19 cellular contexts compared by ENCODE assay signal in genomic region chr10:59878915-59879314, GRCh38. TPM values are rescaled to one million over a fixed set of nuclear protein-coding genes. Genes with fewer than 3 reads are reported as not detected.
DNase-seq lines count a peak whose midpoint lies in the region; ATAC-seq, FAIRE-seq and TF ChIP-seq lines count a peak whose summit lies in the region.
"Had no signal": no experiment of that assay in that cellular context is flagged by ENCODE, and none has a peak within 500 bp of the region (broad histone marks: within the 10 kb centered on the region; RNA-seq: fewer than 3 reads in every experiment).

No MANE protein-coding gene starts in this region.

- no peak for TF ChIP-seq EP300 in H1 (IDR thresholded peaks at IDR 0.05; ENCODE audit: borderline replicate concordance in 1 of 2, low read depth in 2 of 2, low read length in 2 of 2)

- CTCF ChIA-PET in H1 (lab: Charles Lee; ENCODE audit: partially characterized antibody), result interaction anchor here (1.1 to 6.0 kb wide), 3 partner anchors 10 to 16 kb away, joined by 3 to 32 read pairs (median 4); no protein-coding TSS in a partner anchor

- H3K36me3 ChIP-seq in OCI-LY3 (replicated peaks; ENCODE audit: low read depth, low read length) (no peaks in the 10 kb centered on the region), H1 (ENCODE audit: control insufficient read depth in 2 of 4, insufficient read depth in 4 of 4, low read length in 3 of 4) (no peaks in the 10 kb centered on the region; a peak in 1 of 8 replicates), breast epithelium (no peaks in the 10 kb centered on the region), spleen (no peaks in the 10 kb centered on the region)

- no peak overlapping the region for H2BK20ac ChIP-seq in H1 (ENCODE audit: low read length)

- H3K14ac ChIP-seq in H1 (ENCODE audit: insufficient read length), result no peak overlapping the region

- no peak overlapping the region for H3K4ac ChIP-seq in H1 (replicated peaks; ENCODE audit: insufficient read length, low read depth, low read length)

- no peak for DNase-seq in activated naive CD4-positive, alpha-beta T cell treated with anti-CD3 and anti-CD28 coated beads, Interleukin-2, amount 50 U/mL, for 72 hours (ENCODE audit: low spot score in 2 of 2)
- no peak for DNase-seq in activated naive CD4-positive, alpha-beta T cell treated with Interleukin-2 at 50 U/mL for 16 hours
- no peak for DNase-seq in H1 (ENCODE audit: low read depth in 1 of 2, low spot score in 2 of 2)
- DNase-seq in Ammon's horn (ENCODE audit: low spot score), result no peak
- DNase-seq in breast epithelium (ENCODE audit: low spot score in 2 of 2), result no peak
- no peak for DNase-seq in spleen
- DNase-seq: activated B cell treated with CpG ODN at 0.5 μM for 24 hours; CD8-positive, alpha-beta memory T cell; cortex of kidney; DND-41; NCI-H1436 treated with DMSO at 0.1 percent for 48 hours; NCI-H2171; NCI-H526 treated with DMSO at 0.1 percent for 48 hours; SIG-M5; stimulated activated CD4-positive, alpha-beta T cell treated with anti-CD3 and anti-CD28 coated beads, Interleukin-12 subunit alpha, Interleukin-12 subunit beta, amount 100 ng/mL, for 4 hours; stimulated activated CD8-positive, alpha-beta memory T cell treated with anti-CD3 and anti-CD28 coated beads, Interleukin-4, amount 100 ng/mL, for 48 hours had no signal

- TF ChIP-seq CTCF in OCI-LY3 (IDR thresholded peaks at IDR 0.05; ENCODE audit: low read depth, low read length) (no peak), H1 (IDR thresholded peaks at IDR 0.05; ENCODE audit: control extremely low read depth in 1 of 3, insufficient read depth in 1 of 3, low read depth in 1 of 3, low read length in 3 of 3) (no peak), breast epithelium (IDR thresholded peaks at IDR 0.05) (no peak), spleen (IDR thresholded peaks at IDR 0.05 in 8 of 11, conservative IDR thresholded peaks at IDR 0.05 in 3 of 11) (no peak)

- H3K23ac ChIP-seq in H1 (ENCODE audit: insufficient read length), result no peak overlapping the region

- no peak overlapping the region for H2AK5ac ChIP-seq in H1 (ENCODE audit: low read depth, low read length)

- H3K4me3 ChIP-seq in OCI-LY3 (ENCODE audit: low read length) (peak overlapping the region; percentile 65), H1 (ENCODE audit: extremely low read depth in 1 of 4, insufficient read depth in 2 of 4, low read depth in 3 of 4, low read length in 4 of 4) (no peak overlapping the region), breast epithelium (no peak overlapping the region), spleen (no peak overlapping the region)

- no peak for FAIRE-seq in H1 (lab: Jason Lieb, UNC)
- FAIRE-seq: endometrium had no signal

- no peak overlapping the region for H4K8ac ChIP-seq in H1 (ENCODE audit: extremely low read depth, insufficient read depth, low read length)

- H3K9ac ChIP-seq in OCI-LY3 (ENCODE audit: low read length) (no peak overlapping the region), H1 (replicated peaks in 1 of 4; ENCODE audit: extremely low read depth in 1 of 4, low read depth in 3 of 4, low read length in 3 of 4) (no peak overlapping the region)

- WGBS in H1 (ENCODE audit: extremely low coverage in 1 of 2, insufficient coverage in 1 of 2, insufficient read length in 1 of 2, insufficient replicate concordance in 2 of 2, low coverage in 1 of 2, low lambda C conversion rate in 2 of 2, missing lambda C conversion rate in 1 of 2), 2 experiments, result 94% methylated on average over 2 of the region's 2 CpGs; no CpG with 5 or more reads in 1 of the 2 experiments
- WGBS in spleen, 5 donors, result 93 to 95% (median 94%) methylated on average over 2 of the region's 2 CpGs

- H2BK5ac ChIP-seq in H1 (ENCODE audit: low read depth, low read length), result no peak overlapping the region

- TF ChIP-seq POLR2A in H1 (IDR thresholded peaks at IDR 0.05; ENCODE audit: control extremely low read depth in 1 of 2, low read depth in 2 of 2, low read length in 2 of 2) (no peak), breast epithelium (IDR thresholded peaks at IDR 0.05) (no peak), spleen (IDR thresholded peaks at IDR 0.05) (no peak)

- peaks cover 72% of the 10 kb centered on the region for H3K79me2 ChIP-seq in OCI-LY3 (ENCODE audit: low read length)
- peaks cover 43 to 94% of the 10 kb centered on the region in 2 experiments for H3K79me2 ChIP-seq in H1 (ENCODE audit: control insufficient read depth in 1 of 2, insufficient read depth in 2 of 2, low read length in 2 of 2)

- no peak for TF ChIP-seq RAD21 in H1 (IDR thresholded peaks at IDR 0.05 in 1 of 2, conservative IDR thresholded peaks at IDR 0.05 in 1 of 2; ENCODE audit: low read depth in 2 of 2, low read length in 2 of 2)

- H3K79me1 ChIP-seq in H1 (ENCODE audit: low read depth, low read length), result peaks cover 7% of the 10 kb centered on the region; the same call in 1 of the 2 replicates

- no peak overlapping the region for H2BK120ac ChIP-seq in H1 (replicated peaks; ENCODE audit: low read depth, low read length)

- H2AFZ ChIP-seq in OCI-LY3 (ENCODE audit: low read depth, low read length), result no peak overlapping the region
- no peak overlapping the region for H2AFZ ChIP-seq in H1 (ENCODE audit: low read length)

- ATAC-seq in activated naive CD4-positive, alpha-beta T cell treated with anti-CD3 and anti-CD28 coated beads, Interleukin-2, amount 50 U/mL, for 72 hours, result no peak

- POLR2A ChIA-PET in H1 (lab: Charles Lee; ENCODE audit: partially characterized antibody), result interaction anchor here (1.1 to 1.2 kb wide), 2 partner anchors 10 to 256 kb away, joined by 3 read pairs; no protein-coding TSS in a partner anchor

- H3K18ac ChIP-seq in H1 (ENCODE audit: extremely low read depth, low read length), result no peak overlapping the region

- H4K5ac ChIP-seq in H1 (ENCODE audit: insufficient read length, low read depth, low read length), result no peak overlapping the region

- no peak overlapping the region for H3K56ac ChIP-seq in H1 (replicated peaks; ENCODE audit: insufficient read length, low read depth, low read length)

- intact Hi-C loops in breast epithelium (cut with DNase I; ENCODE audit: low total_unique reads) (no loop called here), spleen (cut with DNase I; ENCODE audit: low total_unique reads) (no loop called here)

- H3K9me3 Mint-ChIP-seq in activated naive CD4-positive, alpha-beta T cell treated with anti-CD3 and anti-CD28 coated beads, Interleukin-2, amount 50 U/mL, for 72 hours, result peaks cover 0 to 4% of the 10 kb centered on the region in 2 donors
- H3K9me3 Mint-ChIP-seq: activated B cell treated with CpG ODN at 0.5 μM for 24 hours; CD8-positive, alpha-beta memory T cell; immature natural killer cell had no signal

- H4K20me1 ChIP-seq in OCI-LY3 (ENCODE audit: insufficient read depth, low read length) (peaks cover 75% of the 10 kb centered on the region), H1 (replicated peaks in 1 of 2; ENCODE audit: control insufficient read depth in 1 of 2, insufficient read depth in 2 of 2, low read length in 2 of 2) (peaks cover 2 to 13% of the 10 kb centered on the region in 2 experiments)

- no peak overlapping the region for H2BK15ac ChIP-seq in H1 (ENCODE audit: low read length)

- H3K23me2 ChIP-seq in H1 (ENCODE audit: low read depth, low read length), result no peaks in the 10 kb centered on the region; the same call in 1 of the 2 replicates

- peak overlapping the region; percentile 93 to 94 for H3K27ac Mint-ChIP-seq in activated naive CD4-positive, alpha-beta T cell treated with anti-CD3 and anti-CD28 coated beads, Interleukin-2, amount 50 U/mL, for 72 hours

- no peaks in the 10 kb centered on the region for H3K9me3 ChIP-seq in OCI-LY3 (ENCODE audit: insufficient read depth, low read length)
- H3K9me3 ChIP-seq in H1 (ENCODE audit: insufficient read depth in 2 of 2, low read depth in 1 of 2, low read length in 1 of 2), result no peaks in the 10 kb centered on the region
- no peaks in the 10 kb centered on the region for H3K9me3 ChIP-seq in breast epithelium
- no peaks in the 10 kb centered on the region for H3K9me3 ChIP-seq in spleen

- H4K91ac ChIP-seq in H1 (replicated peaks; ENCODE audit: insufficient read length, low read length), result no peak overlapping the region

- H3K27ac ChIP-seq in OCI-LY3 (ENCODE audit: low read length) (no peak overlapping the region), H1 (ENCODE audit: low read depth, low read length) (no peak overlapping the region), breast epithelium (peak overlapping the region in 1 of 2 donors; percentile 42), spleen (no peak overlapping the region)

- peaks cover 4% of the 10 kb centered on the region; the same call in 1 of the 2 replicates for H3K27me3 ChIP-seq in OCI-LY3 (ENCODE audit: low read depth, low read length)
- H3K27me3 ChIP-seq in H1 (replicated peaks in 1 of 4; ENCODE audit: control insufficient read depth in 3 of 4, extremely low read depth in 1 of 4, insufficient read depth in 3 of 4, low read length in 3 of 4), result no peaks in the 10 kb centered on the region
- H3K27me3 ChIP-seq in breast epithelium, result no peaks in the 10 kb centered on the region
- H3K27me3 ChIP-seq in spleen (replicated peaks in 1 of 7), result no peaks in the 10 kb centered on the region

- peaks cover 5 to 16% of the 10 kb centered on the region in 2 donors for H3K36me3 Mint-ChIP-seq in activated naive CD4-positive, alpha-beta T cell treated with anti-CD3 and anti-CD28 coated beads, Interleukin-2, amount 50 U/mL, for 72 hours
- H3K36me3 Mint-ChIP-seq: CD8-positive, alpha-beta memory T cell; immature natural killer cell had no signal

- H3K4me2 ChIP-seq in OCI-LY3 (ENCODE audit: low read length) (peak overlapping the region; percentile 82), H1 (ENCODE audit: insufficient read depth in 1 of 2, low read depth in 2 of 2, low read length in 2 of 2) (no peak overlapping the region)

- H3K4me1 ChIP-seq in OCI-LY3 (ENCODE audit: low read length), result peaks cover 74% of the 10 kb centered on the region
- peaks cover 2 to 26% (median 8%) of the 10 kb centered on the region in 4 experiments; a peak in 3 of 7 replicates for H3K4me1 ChIP-seq in H1 (replicated peaks in 1 of 4; ENCODE audit: control insufficient read depth in 3 of 4, insufficient read depth in 4 of 4, low read length in 3 of 4)
- H3K4me1 ChIP-seq in breast epithelium, result no peaks in the 10 kb centered on the region
- peaks cover 3 to 94% (median 59%) of the 10 kb centered on the region in 6 donors for H3K4me1 ChIP-seq in spleen

- H2BK12ac ChIP-seq in H1 (ENCODE audit: low read depth, low read length), result no peak overlapping the region

RNA-seq across cellular contexts. Expression of gene CCDC6, which starts 27.4 kb away (rescaled TPM):
- total RNA-seq in activated naive CD4-positive, alpha-beta T cell treated with anti-CD3 and anti-CD28 coated beads, Interleukin-2, amount 50 U/mL, for 72 hours, result 10 to 100 TPM; 28.9 to 66.0 TPM
- total RNA-seq in H1 (2021; fragmentation: NEBNext Ultra II Directional; extraction: Animal tissue kit (Norgen Biotek cat#: 25700)), result 74.4 and 74.8 TPM in 2 replicates
- polyA plus RNA-seq in H1 (2011; rRNA removed) (28.2 and 42.2 TPM in 2 replicates), spleen (10 to 100 TPM in 2 of 3 donors, 1 to 10 TPM in 1; 8.7 to 13.9 (median 13.7) TPM)
- polyA plus RNA-seq in H1 (2011; cell fraction: cytosol; rRNA removed), result 25.6 TPM
- polyA plus RNA-seq in H1 (2011; cell fraction: nucleus; rRNA removed), result 26.6 TPM
- 23.9 to 42.1 TPM (median 30.6 TPM) in 4 replicates for polyA plus RNA-seq in H1 (2012, experiment 1 of 2)
- polyA plus RNA-seq in H1 (2012, experiment 2 of 2), result 6.1 TPM
- polyA plus RNA-seq in H1 (2013, experiment 1 of 2), result 29.5 TPM
- polyA plus RNA-seq in H1 (2013, experiment 2 of 2), result 29.9 TPM
- 76.2 and 77.5 TPM in 2 replicates for polyA minus RNA-seq in H1 (2011; rRNA and poly(A)+ RNA removed)
- 52.0 TPM for polyA minus RNA-seq in H1 (2011; cell fraction: cytosol; rRNA and poly(A)+ RNA removed)
- polyA minus RNA-seq in H1 (2011; cell fraction: nucleus; rRNA and poly(A)+ RNA removed), result 90.9 TPM
- total RNA-seq in breast epithelium (10 to 100 TPM; 31.4 to 85.6 (median 44.9) TPM), spleen (10 to 100 TPM; 29.3 to 55.1 (median 41.3) TPM)
